Comparison of ENCODE assay signal across 8 cellular contexts in genomic region chr6:157019115-157019628, GRCh38.
DNase-seq lines count a peak whose midpoint lies in the region; ATAC-seq, FAIRE-seq and TF ChIP-seq lines count a peak whose summit lies in the region.

No MANE protein-coding gene starts in this region.

- H3K9me2 ChIP-seq in HCT116 (ENCODE audit: insufficient read depth): no peaks in the 10 kb centered on the region

- H3K4me3 ChIP-seq in CD4-positive, alpha-beta memory T cell (ENCODE audit: low read length in 2 of 2): no peak overlapping the region
- no peak overlapping the region for H3K4me3 ChIP-seq in HCT116 (replicated peaks in 1 of 2; ENCODE audit: low read depth in 1 of 2, low read length in 2 of 2)
- H3K4me3 ChIP-seq in keratinocyte (ENCODE audit: control insufficient read depth in 2 of 3, extremely low read depth in 1 of 3, insufficient read depth in 2 of 3, low read depth in 1 of 3, low read length in 3 of 3): no peak overlapping the region
- H3K4me3 ChIP-seq in body of pancreas: no peak overlapping the region

- intact Hi-C loops in CD4-positive, alpha-beta memory T cell (cut with micrococcal nuclease): no loop called here
- intact Hi-C loops in HCT116 (cut with micrococcal nuclease): no loop called here
- intact Hi-C loops in body of pancreas (cut with DNase I): no loop called here

- CTCF ChIA-PET in CD4-positive, alpha-beta memory T cell (lab: Charles Lee; ENCODE audit: partially characterized antibody): interaction anchor here (1.7 kb wide), 1 partner anchor 9 kb away, joined by 7 read pairs; no protein-coding TSS in a partner anchor
- CTCF ChIA-PET in HCT116 (lab: Charles Lee): no interaction called here

- no peak overlapping the region for H3K9ac ChIP-seq in HCT116 (ENCODE audit: low read length)
- no peak overlapping the region for H3K9ac ChIP-seq in keratinocyte (ENCODE audit: control insufficient read depth, extremely low read depth, insufficient read depth, low read length)

- BruUV-seq in HCT116 (replicated peaks; lab: Mats Ljungman, UMichigan): no TSS peak

- peak; percentile 78 for FAIRE-seq in keratinocyte (lab: Jason Lieb, UNC)

- no peak for ATAC-seq in HCT116
- no peak for ATAC-seq in GM21515 (IDR thresholded peaks at IDR 0.05; ENCODE audit: unreplicated experiment)
- ATAC-seq in body of pancreas: no peak

- peak overlapping the region in 5 of 8 donors; percentile 38 to 82 (median 79) for H3K4me3 Mint-ChIP-seq in CD4-positive, alpha-beta memory T cell
- peak overlapping the region; percentile 91 for H3K4me3 Mint-ChIP-seq in T-helper 2 cell treated with Interferon-gamma antibody and Interleukin-4, amounts not matched to agents 5 μg/mL and 100 μg/mL, for 36 hours

- dilution Hi-C loops in keratinocyte (cut with MboI; ENCODE audit: extremely low pct_ligation_motif_present, low sequenced_read_pairs): no loop called here

- H3K9me3 ChIP-seq in CD4-positive, alpha-beta memory T cell (ENCODE audit: control insufficient read depth in 1 of 2, low read length in 2 of 2): no peaks in the 10 kb centered on the region
- H3K9me3 ChIP-seq in HCT116 (ENCODE audit: control insufficient read depth in 1 of 2, insufficient read depth in 1 of 2, low read depth in 1 of 2, low read length in 2 of 2): no peaks in the 10 kb centered on the region
- no peaks in the 10 kb centered on the region for H3K9me3 ChIP-seq in keratinocyte (ENCODE audit: control insufficient read depth, low read depth, low read length)
- no peaks in the 10 kb centered on the region for H3K9me3 ChIP-seq in body of pancreas

- H3K36me3 ChIP-seq in CD4-positive, alpha-beta memory T cell (ENCODE audit: insufficient read depth, low read length): no peaks in the 10 kb centered on the region
- H3K36me3 ChIP-seq in HCT116 (ENCODE audit: control insufficient read depth in 1 of 2, insufficient read depth in 2 of 2, low read length in 2 of 2) (no peaks in the 10 kb centered on the region), keratinocyte (ENCODE audit: control insufficient read depth in 2 of 2, extremely low read depth in 1 of 2, insufficient read depth in 2 of 2, low read length in 2 of 2) (no peaks in the 10 kb centered on the region), body of pancreas (replicated peaks in 1 of 2; ENCODE audit: insufficient read depth in 1 of 2, low read depth in 2 of 2) (no peaks in the 10 kb centered on the region)

- H3K9me3 Mint-ChIP-seq in CD4-positive, alpha-beta memory T cell: no peaks in the 10 kb centered on the region
- H3K9me3 Mint-ChIP-seq in T-helper 2 cell treated with Interferon-gamma antibody and Interleukin-4, amounts not matched to agents 5 μg/mL and 100 μg/mL, for 36 hours: no peaks in the 10 kb centered on the region

- WGBS in body of pancreas, 2 donors: 78 to 96% methylated on average over 2 of the region's 2 CpGs

- peak overlapping the region; percentile 26 for H3K27ac ChIP-seq in CD4-positive, alpha-beta memory T cell (ENCODE audit: low read depth, low read length)
- H3K27ac ChIP-seq in HCT116 (ENCODE audit: low read depth, low read length) (no peak overlapping the region), keratinocyte (ENCODE audit: control insufficient read depth, insufficient read depth, low read length) (no peak overlapping the region), body of pancreas (no peak overlapping the region)

- DNase-seq in CD4-positive, alpha-beta memory T cell: peak in 1 of 5 donors; percentile 10
- DNase-seq in HCT116 (ENCODE audit: low read depth, low spot score): no peak
- no peak for DNase-seq in T-helper 2 cell treated with Interferon-gamma antibody and Interleukin-4, amounts not matched to agents 5 μg/mL and 100 μg/mL, for 36 hours (ENCODE audit: low spot score)
- no peak for DNase-seq in keratinocyte (ENCODE audit: low read depth, low spot score)
- DNase-seq in stimulated activated CD4-positive, alpha-beta T cell treated with anti-CD3 and anti-CD28 coated beads, Interleukin-1b, Interleukin-23, amount 100 ng/mL, for 48 hours: no peak
- no peak for DNase-seq in body of pancreas
- no peak for DNase-seq in epidermal melanocyte (ENCODE audit: insufficient read length, low spot score)

- H3K27me3 Mint-ChIP-seq in CD4-positive, alpha-beta memory T cell: no peaks in the 10 kb centered on the region
- H3K27me3 Mint-ChIP-seq in T-helper 2 cell treated with Interferon-gamma antibody and Interleukin-4, amounts not matched to agents 5 μg/mL and 100 μg/mL, for 36 hours (ENCODE audit: low read depth): no peaks in the 10 kb centered on the region

- POLR2A ChIA-PET in CD4-positive, alpha-beta memory T cell (lab: Charles Lee; ENCODE audit: partially characterized antibody): interaction anchor here (1.2 to 3.8 kb wide), 3 partner anchors 9 to 333 kb away, joined by 3 to 62 read pairs (median 10); partner anchors contain the start of gene ARID1B
- POLR2A ChIA-PET in HCT116 (lab: Charles Lee): no interaction called here

- H2AFZ ChIP-seq in HCT116 (ENCODE audit: low read depth, low read length, poor library complexity, severe bottlenecking) (no peak overlapping the region), keratinocyte (ENCODE audit: control insufficient read depth, low read length) (no peak overlapping the region)

- RAD21 ChIA-PET in HCT116 (lab: Charles Lee; ENCODE audit: low non-redundant PET in 1 of 2, low total read pairs in 2 of 2, uncharacterized antibody in 2 of 2, unreplicated experiment in 2 of 2): no interaction called here

- no peaks in the 10 kb centered on the region for H3K9me1 ChIP-seq in keratinocyte (ENCODE audit: control insufficient read depth, extremely low read depth, insufficient read depth, low read length)

- no peak for TF ChIP-seq CTCF in HCT116 (IDR thresholded peaks at IDR 0.05 in 2 of 3, conservative IDR thresholded peaks at IDR 0.05 in 1 of 3; ENCODE audit: borderline replicate concordance in 1 of 3, insufficient read depth in 1 of 3, low read depth in 2 of 3, low read length in 2 of 3)
- TF ChIP-seq CTCF in keratinocyte (optimal IDR thresholded peaks at IDR 0.05 in 1 of 3, IDR thresholded peaks at IDR 0.05 in 1 of 3, conservative IDR thresholded peaks at IDR 0.05 in 1 of 3; ENCODE audit: extremely low read depth in 1 of 3, insufficient read depth in 2 of 3, low read length in 3 of 3): no peak
- TF ChIP-seq CTCF in body of pancreas (IDR thresholded peaks at IDR 0.05): no peak

- H3K4me2 ChIP-seq in HCT116 (ENCODE audit: low read length) (0 out of 2 replicates have a peak overlapping the region, but pooled peaks have one; percentile 2), keratinocyte (ENCODE audit: control insufficient read depth, extremely low read depth, insufficient read depth, low read depth, low read length) (no peak overlapping the region)

- peaks cover 0 to 6% of the 10 kb centered on the region in 2 donors for H3K36me3 Mint-ChIP-seq in CD4-positive, alpha-beta memory T cell
- H3K36me3 Mint-ChIP-seq in T-helper 2 cell treated with Interferon-gamma antibody and Interleukin-4, amounts not matched to agents 5 μg/mL and 100 μg/mL, for 36 hours (ENCODE audit: low read depth): no peaks in the 10 kb centered on the region

- TF ChIP-seq POLR2A in HCT116 (IDR thresholded peaks at IDR 0.05; ENCODE audit: borderline replicate concordance, extremely low read depth, insufficient read depth, insufficient read length): no peak
- TF ChIP-seq POLR2A in body of pancreas (IDR thresholded peaks at IDR 0.05): no peak

- peak overlapping the region; percentile 80 to 99 (median 86) for H3K27ac Mint-ChIP-seq in CD4-positive, alpha-beta memory T cell
- H3K27ac Mint-ChIP-seq in T-helper 2 cell treated with Interferon-gamma antibody and Interleukin-4, amounts not matched to agents 5 μg/mL and 100 μg/mL, for 36 hours: peak overlapping the region; percentile 86

- peaks cover 17% of the 10 kb centered on the region for H3K79me2 ChIP-seq in HCT116 (ENCODE audit: insufficient read depth, low read length)
- H3K79me2 ChIP-seq in keratinocyte (ENCODE audit: control insufficient read depth, insufficient read depth, low read length): peaks cover 23% of the 10 kb centered on the region

- peaks cover 34 to 66% (median 47%) of the 10 kb centered on the region in 4 donors for H3K4me1 Mint-ChIP-seq in CD4-positive, alpha-beta memory T cell
- peaks cover 38% of the 10 kb centered on the region for H3K4me1 Mint-ChIP-seq in T-helper 2 cell treated with Interferon-gamma antibody and Interleukin-4, amounts not matched to agents 5 μg/mL and 100 μg/mL, for 36 hours (ENCODE audit: low read depth)

- no peak for TF ChIP-seq RAD21 in HCT116 (IDR thresholded peaks at IDR 0.05; ENCODE audit: low read depth)

- H4K20me1 ChIP-seq in HCT116 (ENCODE audit: insufficient read depth): peaks cover 5% of the 10 kb centered on the region; the same call in 1 of the 2 replicates
- no peaks in the 10 kb centered on the region for H4K20me1 ChIP-seq in keratinocyte (ENCODE audit: control insufficient read depth, extremely low read depth, insufficient read depth, low read length)

- H3K4me1 ChIP-seq in CD4-positive, alpha-beta memory T cell (ENCODE audit: insufficient read depth, low read length): peaks cover 31% of the 10 kb centered on the region
- H3K4me1 ChIP-seq in HCT116 (ENCODE audit: control insufficient read depth in 1 of 2, insufficient read depth in 2 of 2, low read length in 2 of 2) (peaks cover 5 to 14% of the 10 kb centered on the region in 2 experiments), keratinocyte (ENCODE audit: control insufficient read depth, extremely low read depth, insufficient read depth, low read length) (peaks cover 25% of the 10 kb centered on the region), body of pancreas (peaks cover 12% of the 10 kb centered on the region)

- H3K27me3 ChIP-seq in CD4-positive, alpha-beta memory T cell (ENCODE audit: insufficient read depth, low read length): no peaks in the 10 kb centered on the region
- H3K27me3 ChIP-seq in HCT116 (ENCODE audit: insufficient read depth, low read length) (no peaks in the 10 kb centered on the region), keratinocyte (ENCODE audit: control insufficient read depth, extremely low read depth, insufficient read depth, low read length) (no peaks in the 10 kb centered on the region), body of pancreas (no peaks in the 10 kb centered on the region)

TF ChIP-seq in HCT116, 20 proteins besides CTCF, POLR2A, EP300 and RAD21 (continues in another document):
- no peak for TF ChIP-seq CEBPB (IDR thresholded peaks at IDR 0.05; ENCODE audit: low read depth)
